In the genomic region with DNA sequence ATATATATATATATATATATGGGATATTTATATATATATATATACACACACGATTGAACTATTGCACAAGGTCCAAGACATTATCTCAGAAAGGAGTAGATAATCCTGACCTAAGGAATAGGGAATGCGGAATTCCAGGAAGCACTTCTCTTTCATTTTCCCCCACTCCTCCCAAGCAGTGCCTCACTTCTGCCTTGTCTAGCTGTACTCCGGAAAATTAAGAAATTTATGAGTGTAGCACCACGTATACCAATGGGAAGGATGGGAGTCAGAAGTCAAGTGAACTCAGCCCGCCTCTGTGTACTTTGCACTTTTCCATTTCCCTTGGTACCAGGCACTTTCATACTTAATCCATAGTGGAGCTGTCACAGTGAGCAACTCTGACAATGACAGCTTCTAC, we compare ENCODE assay signal across 16 cellular contexts. TPM values are rescaled to one million over a fixed set of nuclear protein-coding genes. Genes with fewer than 3 reads are reported as not detected.
DNase-seq lines count a peak whose midpoint lies in the region; ATAC-seq and TF ChIP-seq lines count a peak whose summit lies in the region.
"Had no signal": no experiment of that assay in that cellular context is flagged by ENCODE, and none has a peak within 500 bp of the region (broad histone marks: within the 10 kb centered on the region; RNA-seq: fewer than 3 reads in every experiment).

No MANE protein-coding gene starts in this region.

- H3K4me3 ChIP-seq in parathyroid adenoma (ENCODE audit: low read depth, low read length): no peak overlapping the region
- H3K4me3 ChIP-seq: BLaER1, HAP-1 had no signal

- intact Hi-C loops in left colon (cut with DNase I, micrococcal nuclease): no loop called here

- H3K4me1 ChIP-seq in parathyroid adenoma: peaks cover 70% of the 10 kb centered on the region
- H3K4me1 ChIP-seq: BLaER1, HAP-1 had no signal

- no peak for TF ChIP-seq CTCF in parathyroid adenoma (IDR thresholded peaks at IDR 0.05)

- peak; percentile 26 for DNase-seq in amniotic epithelial cell (ENCODE audit: low read depth)
- no peak for DNase-seq in left colon
- DNase-seq in SKM-1 treated with dmso at 0.1 percent for 144 hours (lab: John Stamatoyannopoulos, UW; ENCODE audit: unreplicated experiment): no peak
- no peak for DNase-seq in SKM-1 (lab: John Stamatoyannopoulos, UW; ENCODE audit: unreplicated experiment)
- DNase-seq: Caco-2; CD4-positive, CD25-positive, alpha-beta regulatory T cell; CD8-positive, alpha-beta T cell; DMS153; DND-41; GOT3; HFFc6 had no signal

- peak overlapping the region; percentile 28 for H3K4me2 ChIP-seq in parathyroid adenoma (ENCODE audit: low read length)
- H3K4me2 ChIP-seq: BLaER1 had no signal

- no peaks in the 10 kb centered on the region for H3K27me3 ChIP-seq in parathyroid adenoma (ENCODE audit: control insufficient read depth, insufficient read depth, low read length)
- H3K27me3 ChIP-seq: BLaER1 had no signal

- ATAC-seq in left colon (peak; percentile 33), HG03378 (IDR thresholded peaks at IDR 0.05; ENCODE audit: unreplicated experiment) (no peak)
- ATAC-seq: CD8-positive, alpha-beta T cell had no signal

- peak overlapping the region; percentile 86 for H3K27ac ChIP-seq in parathyroid adenoma
- H3K27ac ChIP-seq: 22Rv1, BLaER1 had no signal

- H3K9me3 ChIP-seq in parathyroid adenoma (ENCODE audit: control insufficient read depth, low read length): no peaks in the 10 kb centered on the region
- H3K9me3 ChIP-seq: BLaER1, Caco-2, HAP-1 had no signal

- no peak overlapping the region for H3K9ac ChIP-seq in parathyroid adenoma
- H3K9ac ChIP-seq: BLaER1 had no signal

- peaks cover 47% of the 10 kb centered on the region for H3K79me2 ChIP-seq in parathyroid adenoma

- H3K36me3 ChIP-seq in parathyroid adenoma (ENCODE audit: control insufficient read depth, insufficient read depth, low read length): peaks cover 2% of the 10 kb centered on the region
- H3K36me3 ChIP-seq: BLaER1, HAP-1 had no signal

- no peak overlapping the region for H2AFZ ChIP-seq in parathyroid adenoma

RNA-seq across cellular contexts. Expression of gene SLC36A1, which starts 10.9 kb away (rescaled TPM):
- total RNA-seq in left colon: 10 to 100 TPM; 46.1 to 52.5 TPM
